Comparison of ENCODE assay signal across 1 cellular context in genomic region chr11:535519-536454, GRCh38.
TF ChIP-seq lines count a peak whose summit lies in the region.

Gene HRAS (minus strand): TSS chr11:535576.

TF ChIP-seq in GM23338, 12 proteins besides CTCF, POLR2A, EP300 and RAD21 (continued from another document):
- TF ChIP-seq, protein P1, sequence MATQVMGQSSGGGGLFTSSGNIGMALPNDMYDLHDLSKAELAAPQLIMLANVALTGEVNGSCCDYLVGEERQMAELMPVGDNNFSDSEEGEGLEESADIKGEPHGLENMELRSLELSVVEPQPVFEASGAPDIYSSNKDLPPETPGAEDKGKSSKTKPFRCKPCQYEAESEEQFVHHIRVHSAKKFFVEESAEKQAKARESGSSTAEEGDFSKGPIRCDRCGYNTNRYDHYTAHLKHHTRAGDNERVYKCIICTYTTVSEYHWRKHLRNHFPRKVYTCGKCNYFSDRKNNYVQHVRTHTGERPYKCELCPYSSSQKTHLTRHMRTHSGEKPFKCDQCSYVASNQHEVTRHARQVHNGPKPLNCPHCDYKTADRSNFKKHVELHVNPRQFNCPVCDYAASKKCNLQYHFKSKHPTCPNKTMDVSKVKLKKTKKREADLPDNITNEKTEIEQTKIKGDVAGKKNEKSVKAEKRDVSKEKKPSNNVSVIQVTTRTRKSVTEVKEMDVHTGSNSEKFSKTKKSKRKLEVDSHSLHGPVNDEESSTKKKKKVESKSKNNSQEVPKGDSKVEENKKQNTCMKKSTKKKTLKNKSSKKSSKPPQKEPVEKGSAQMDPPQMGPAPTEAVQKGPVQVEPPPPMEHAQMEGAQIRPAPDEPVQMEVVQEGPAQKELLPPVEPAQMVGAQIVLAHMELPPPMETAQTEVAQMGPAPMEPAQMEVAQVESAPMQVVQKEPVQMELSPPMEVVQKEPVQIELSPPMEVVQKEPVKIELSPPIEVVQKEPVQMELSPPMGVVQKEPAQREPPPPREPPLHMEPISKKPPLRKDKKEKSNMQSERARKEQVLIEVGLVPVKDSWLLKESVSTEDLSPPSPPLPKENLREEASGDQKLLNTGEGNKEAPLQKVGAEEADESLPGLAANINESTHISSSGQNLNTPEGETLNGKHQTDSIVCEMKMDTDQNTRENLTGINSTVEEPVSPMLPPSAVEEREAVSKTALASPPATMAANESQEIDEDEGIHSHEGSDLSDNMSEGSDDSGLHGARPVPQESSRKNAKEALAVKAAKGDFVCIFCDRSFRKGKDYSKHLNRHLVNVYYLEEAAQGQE (IDR thresholded peaks at IDR 0.05; ENCODE audit: unreplicated experiment), result no peak
- TF ChIP-seq JUNB (IDR thresholded peaks at IDR 0.05; ENCODE audit: unreplicated experiment), result no peak
- no peak for TF ChIP-seq ZNF462 (CRISPR knock-in tag; IDR thresholded peaks at IDR 0.05)
